Comparison of ENCODE assay signal across 9 cellular contexts in genomic region chr14:56342419-56342901, GRCh38.
DNase-seq lines count a peak whose midpoint lies in the region; ATAC-seq and TF ChIP-seq lines count a peak whose summit lies in the region.
"Had no signal": no experiment of that assay in that cellular context is flagged by ENCODE, and none has a peak within 500 bp of the region (broad histone marks: within the 10 kb centered on the region; RNA-seq: fewer than 3 reads in every experiment).

No MANE protein-coding gene starts in this region.

- ATAC-seq in GM18505 (IDR thresholded peaks at IDR 0.05; ENCODE audit: unreplicated experiment) (peak; percentile 53), HG03342 (IDR thresholded peaks at IDR 0.05; ENCODE audit: unreplicated experiment) (peak; percentile 55), HG03571 (IDR thresholded peaks at IDR 0.05; ENCODE audit: unreplicated experiment) (no peak), GM21381 (IDR thresholded peaks at IDR 0.05; ENCODE audit: unreplicated experiment) (no peak)

- DNase-seq in dermis blood vessel endothelial cell (peak; percentile 66), renal cortical epithelial cell (ENCODE audit: low read depth) (peak; percentile 43), CD1c-positive myeloid dendritic cell (ENCODE audit: extremely low spot score) (no peak), middle frontal gyrus (ENCODE audit: extremely low spot score, low spot score) (no peak)
- DNase-seq: activated CD4-positive, alpha-beta T cell treated with anti-CD3 and anti-CD28 coated beads, Interleukin-2, amount 50 U/mL, for 48 hours had no signal

- no peak for TF ChIP-seq POLR2A in GM18505 (IDR thresholded peaks at IDR 0.05; ENCODE audit: borderline replicate concordance, extremely low read depth, insufficient read depth, insufficient read length)

Comparison
In these comparisons a context has a peak if more than half of its experiments do, and no peak if none do; other contexts are left out.
1. ATAC-seq: peak in GM18505 (single experiment) and HG03342 (single experiment); none in HG03571 (single experiment) and GM21381 (single experiment).
2. DNase-seq: peak in dermis blood vessel endothelial cell (single experiment) and renal cortical epithelial cell (single experiment); none in CD1c-positive myeloid dendritic cell (single experiment) and middle frontal gyrus (single experiment).